In the genomic region with DNA sequence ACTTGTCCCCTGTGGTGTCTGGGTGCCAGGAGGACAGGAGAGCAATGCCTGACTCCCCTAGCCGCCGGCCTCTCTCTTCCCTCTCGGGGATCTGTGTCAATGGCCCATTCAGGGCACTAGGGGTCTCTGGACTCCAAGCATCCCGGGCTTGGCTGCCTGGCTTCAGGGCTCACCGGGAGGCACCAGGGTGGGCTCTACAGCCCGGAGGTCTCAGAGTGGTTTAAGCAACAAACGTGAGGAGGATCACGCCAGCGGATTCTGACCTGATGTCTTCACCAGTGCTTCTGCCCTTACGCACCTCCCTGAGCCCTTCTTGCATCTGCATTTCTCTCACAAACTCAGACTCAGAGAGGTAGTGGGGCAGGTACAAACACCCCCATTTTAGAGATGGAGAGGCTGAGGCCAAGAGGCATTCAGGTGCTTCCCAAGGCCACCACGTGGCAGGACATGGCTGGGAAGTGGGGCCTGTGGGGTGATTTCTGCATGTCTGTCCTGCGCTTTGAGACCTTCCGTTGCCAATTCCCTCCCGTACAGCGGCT, we compare ENCODE assay signal across 8 cellular contexts.
A peak's percentile ranks its signal among the peaks of the same experiment; 100 is the strongest.
DNase-seq lines count a peak whose midpoint lies in the region; ATAC-seq and TF ChIP-seq lines count a peak whose summit lies in the region.

No MANE protein-coding gene starts in this region.

- WGBS in esophagus muscularis mucosa, result 9% methylated on average over 7 of the region's 15 CpGs

- ATAC-seq in GM19372 (IDR thresholded peaks at IDR 0.05; ENCODE audit: low read depth, unreplicated experiment) (peak; percentile 80), HG03175 (IDR thresholded peaks at IDR 0.05; ENCODE audit: unreplicated experiment) (peak; percentile 81)

- no peak for TF ChIP-seq EP300 in esophagus muscularis mucosa (IDR thresholded peaks at IDR 0.05)

- no peak for TF ChIP-seq POLR2A in esophagus muscularis mucosa (IDR thresholded peaks at IDR 0.05; ENCODE audit: low read depth)

- no peaks in the 10 kb centered on the region for H3K9me3 ChIP-seq in SJCRH30 (replicated peaks)
- H3K9me3 ChIP-seq in esophagus muscularis mucosa, result no peaks in the 10 kb centered on the region

- H3K4me3 ChIP-seq in SJCRH30 (no peak overlapping the region), esophagus muscularis mucosa (no peak overlapping the region)

- H3K4me1 ChIP-seq in SJCRH30, result no peaks in the 10 kb centered on the region
- H3K4me1 ChIP-seq in esophagus muscularis mucosa, result no peaks in the 10 kb centered on the region

- DNase-seq in NCI-H82 (lab: John Stamatoyannopoulos, UW), result peak; percentile 80
- DNase-seq in NCI-H82 treated with DMSO at 0.1 percent for 48 hours (lab: John Stamatoyannopoulos, UW; ENCODE audit: unreplicated experiment), result no peak
- peak; percentile 14 to 47 for DNase-seq in SJCRH30
- no peak for DNase-seq in esophagus muscularis mucosa (ENCODE audit: extremely low spot score)
- DNase-seq in nucleus accumbens (lab: John Stamatoyannopoulos, UW), result peak in 30 of 56 donors; percentile 4 to 52 (median 16)
- no peak for DNase-seq in DMS79 treated with DMSO at 0.1 percent for 48 hours (lab: John Stamatoyannopoulos, UW)

- peak; percentile 39 to 75 (median 49) for TF ChIP-seq CTCF in esophagus muscularis mucosa (IDR thresholded peaks at IDR 0.05)

- H3K27ac ChIP-seq in SJCRH30 (no peak overlapping the region), esophagus muscularis mucosa (replicated peaks in 1 of 4) (no peak overlapping the region)

- H3K36me3 ChIP-seq in SJCRH30 (no peaks in the 10 kb centered on the region), esophagus muscularis mucosa (no peaks in the 10 kb centered on the region)

- H3K27me3 ChIP-seq in SJCRH30 (no peaks in the 10 kb centered on the region), esophagus muscularis mucosa (peaks cover 0 to 32% (median 0%) of the 10 kb centered on the region in 4 donors)

- intact Hi-C loops in esophagus muscularis mucosa (cut with DNase I), result no loop called here

Comparison
In these comparisons a context has a peak if more than half of its experiments do, and no peak if none do; other contexts are left out.
1. DNase-seq: peak in NCI-H82 (single experiment), SJCRH30 (2 of 2) and nucleus accumbens (30 of 56); none in NCI-H82 treated with DMSO at 0.1 percent for 48 hours (single experiment), esophagus muscularis mucosa (single experiment) and DMS79 treated with DMSO at 0.1 percent for 48 hours (single experiment).